ENCODE assay signal across 20 cellular contexts in genomic region chr20:47365023-47365764, GRCh38. TPM values are rescaled to one million over a fixed set of nuclear protein-coding genes. Genes with fewer than 3 reads are reported as not detected.
A peak's percentile ranks its signal among the peaks of the same experiment; 100 is the strongest.
DNase-seq lines count a peak whose midpoint lies in the region; ATAC-seq, FAIRE-seq and TF ChIP-seq lines count a peak whose summit lies in the region.
"Had no signal": no experiment of that assay in that cellular context is flagged by ENCODE, and none has a peak within 500 bp of the region (broad histone marks: within the 10 kb centered on the region; RNA-seq: fewer than 3 reads in every experiment).

No MANE protein-coding gene starts in this region.

- H3K4me3 ChIP-seq in astrocyte (ENCODE audit: insufficient read depth, low read depth, low read length), result no peak overlapping the region
- no peak overlapping the region for H3K4me3 ChIP-seq in parathyroid adenoma (ENCODE audit: low read depth, low read length)

- H3K4me3 Mint-ChIP-seq in astrocyte (ENCODE audit: unreplicated experiment), result no peak overlapping the region
- H3K4me3 Mint-ChIP-seq: B cell had no signal

- FAIRE-seq in astrocyte (lab: Jason Lieb, UNC), result no peak
- FAIRE-seq: colon had no signal

- H3K27me3 Mint-ChIP-seq in astrocyte (ENCODE audit: low read depth, unreplicated experiment), result no peaks in the 10 kb centered on the region
- H3K27me3 Mint-ChIP-seq: B cell had no signal

- peaks cover 13% of the 10 kb centered on the region for H3K4me1 ChIP-seq in astrocyte (ENCODE audit: insufficient read depth, low read length)
- H3K4me1 ChIP-seq in parathyroid adenoma, result peaks cover 13% of the 10 kb centered on the region

- no peaks in the 10 kb centered on the region for H3K36me3 Mint-ChIP-seq in astrocyte (ENCODE audit: low read depth, unreplicated experiment)

- H3K4me1 Mint-ChIP-seq in astrocyte (ENCODE audit: low read depth, unreplicated experiment), result peaks cover 21% of the 10 kb centered on the region

- H2AFZ ChIP-seq in astrocyte (ENCODE audit: low read depth, low read length) (peak overlapping the region; percentile 1), parathyroid adenoma (peak overlapping the region; percentile 12)

- H3K27me3 ChIP-seq in astrocyte (ENCODE audit: insufficient read depth, low read length) (no peaks in the 10 kb centered on the region), parathyroid adenoma (ENCODE audit: control insufficient read depth, insufficient read depth, low read length) (no peaks in the 10 kb centered on the region)

- H3K4me2 ChIP-seq in astrocyte (ENCODE audit: low read length) (no peak overlapping the region), parathyroid adenoma (ENCODE audit: low read length) (no peak overlapping the region)

- in situ Hi-C loops in KBM-7 (cut with MboI; ENCODE audit: low pct_unique_long_range_greater_than_20kb, low sequenced_read_pairs), result no loop called here

- H3K36me3 ChIP-seq in astrocyte (ENCODE audit: insufficient read depth, low read length) (no peaks in the 10 kb centered on the region), parathyroid adenoma (ENCODE audit: control insufficient read depth, insufficient read depth, low read length) (no peaks in the 10 kb centered on the region)

- no peaks in the 10 kb centered on the region for H4K20me1 ChIP-seq in astrocyte (ENCODE audit: insufficient read depth, low read length)

- no peak overlapping the region for H3K27ac ChIP-seq in astrocyte (ENCODE audit: low read depth, low read length)
- no peak overlapping the region for H3K27ac ChIP-seq in parathyroid adenoma
- H3K27ac ChIP-seq: HL-60 had no signal

- TF ChIP-seq CTCF in astrocyte (IDR thresholded peaks at IDR 0.05; ENCODE audit: insufficient read depth, low read depth, low read length) (no peak), parathyroid adenoma (IDR thresholded peaks at IDR 0.05) (no peak)

- ATAC-seq in HG02852 (IDR thresholded peaks at IDR 0.05; ENCODE audit: unreplicated experiment), result no peak
- ATAC-seq: left lobe of liver had no signal

- peak overlapping the region; percentile 34 for H3K27ac Mint-ChIP-seq in astrocyte (ENCODE audit: unreplicated experiment)
- H3K27ac Mint-ChIP-seq: B cell had no signal

- H3K79me2 ChIP-seq in astrocyte (ENCODE audit: insufficient read depth, low read length) (no peaks in the 10 kb centered on the region), parathyroid adenoma (no peaks in the 10 kb centered on the region)

- H3K9me3 ChIP-seq in astrocyte (ENCODE audit: insufficient read depth, low read depth, low read length) (no peaks in the 10 kb centered on the region), parathyroid adenoma (ENCODE audit: control insufficient read depth, low read length) (no peaks in the 10 kb centered on the region)

- H3K9me3 Mint-ChIP-seq in astrocyte (ENCODE audit: unreplicated experiment), result no peaks in the 10 kb centered on the region

- DNase-seq in CMK (ENCODE audit: low read depth), result peak; percentile 94
- DNase-seq in KBM-7, result peak; percentile 81
- no peak for DNase-seq in astrocyte (ENCODE audit: low read depth)
- no peak for DNase-seq in cortex of kidney (lab: John Stamatoyannopoulos, UW)
- no peak for DNase-seq in SIG-M5 treated with dmso at 0.1 percent for 504 hours (lab: John Stamatoyannopoulos, UW; ENCODE audit: unreplicated experiment)
- DNase-seq: activated CD4-positive, CD25-positive, alpha-beta regulatory T cell; activated effector memory CD4-positive, alpha-beta T cell treated with Interleukin-2 at 50 U/mL for 16 hours; DMS 273 treated with DMSO at 0.1 percent for 48 hours; foreskin melanocyte; GOT3; NCI-H1105 treated with DMSO at 0.1 percent for 48 hours; NCI-H2107; NCI-H82; RPMI8226 had no signal

- no peak overlapping the region for H3K9ac ChIP-seq in astrocyte (ENCODE audit: low read length)
- no peak overlapping the region for H3K9ac ChIP-seq in parathyroid adenoma

RNA-seq across cellular contexts. Expression of gene ZMYND8, which starts 8.7 kb away (rescaled TPM):
- 43.9 and 45.8 TPM in 2 replicates for total RNA-seq in astrocyte

Comparison
In these comparisons a context has a peak if more than half of its experiments do, and no peak if none do; other contexts are left out.
1. DNase-seq: peak in CMK (single experiment) and KBM-7 (single experiment); none in astrocyte (single experiment), cortex of kidney (single experiment) and SIG-M5 treated with dmso at 0.1 percent for 504 hours (single experiment).